13 cellular contexts compared by ENCODE assay signal in genomic region chr3:112411425-112411824, GRCh38.
"Had no signal": no experiment of that assay in that cellular context is flagged by ENCODE, and none has a peak within 500 bp of the region (broad histone marks: within the 10 kb centered on the region; RNA-seq: fewer than 3 reads in every experiment).

No MANE protein-coding gene starts in this region.

- H3K9ac ChIP-seq: neural progenitor cell had no signal

- H3K4me3 ChIP-seq: colonic mucosa, left ventricle myocardium inferior, neural progenitor cell, ovary, sigmoid colon, suprapubic skin had no signal

- H3K4me2 ChIP-seq: neural progenitor cell had no signal

- H3K4me1 ChIP-seq: colonic mucosa, left ventricle myocardium inferior, suprapubic skin had no signal

- FAIRE-seq: keratinocyte had no signal

- H3K27ac ChIP-seq: colonic mucosa, left ventricle myocardium inferior, neural progenitor cell, ovary, sigmoid colon, suprapubic skin had no signal

- H3K36me3 ChIP-seq: colonic mucosa, left ventricle myocardium inferior, neural progenitor cell, ovary, sigmoid colon, suprapubic skin had no signal

- ATAC-seq: stimulated activated naive CD8-positive, alpha-beta T cell treated with anti-CD3 and anti-CD28 coated beads, Interleukin-15, Interleukin-2, amounts not matched to agents 100 U/mL and 50 U/mL, for 24 hours had no signal

- H3K27me3 ChIP-seq: colonic mucosa, neural progenitor cell, ovary, sigmoid colon, suprapubic skin had no signal

- H2AFZ ChIP-seq: neural progenitor cell had no signal

- DNase-seq: activated CD4-positive, CD25-positive, alpha-beta regulatory T cell; amygdala; colonic mucosa; effector CD8-positive, alpha-beta T cell; left ventricle myocardium inferior; ovary; sigmoid colon; stimulated activated CD4-positive, alpha-beta T cell treated with anti-CD3 and anti-CD28 coated beads, Interleukin-2, amount 100 ng/mL, for 48 hours; stimulated activated CD8-positive, alpha-beta memory T cell treated with anti-CD3 and anti-CD28 coated beads, Interleukin-4, amount 100 ng/mL, for 48 hours; stimulated activated naive CD8-positive, alpha-beta T cell treated with anti-CD3 and anti-CD28 coated beads, Interleukin-15, Interleukin-2, amounts not matched to agents 100 U/mL and 50 U/mL, for 24 hours had no signal

- H3K9me3 ChIP-seq: colonic mucosa, left ventricle myocardium inferior, ovary, sigmoid colon, suprapubic skin had no signal
